In genomic region chr2:69663860-69664259, GRCh38 we compare ENCODE assay signal across 21 cellular contexts. TPM values are rescaled to one million over a fixed set of nuclear protein-coding genes. Genes with fewer than 3 reads are reported as not detected.
A peak's percentile ranks its signal among the peaks of the same experiment; 100 is the strongest.
DNase-seq lines count a peak whose midpoint lies in the region; ATAC-seq, FAIRE-seq and TF ChIP-seq lines count a peak whose summit lies in the region.
"Had no signal": no experiment of that assay in that cellular context is flagged by ENCODE, and none has a peak within 500 bp of the region (broad histone marks: within the 10 kb centered on the region; RNA-seq: fewer than 3 reads in every experiment).

No MANE protein-coding gene starts in this region.

- POLR2A ChIA-PET in A549 (lab: Yijun Ruan, JAX) (no interaction called here), WTC11 (lab: Charles Lee) (no interaction called here)

- BruUV-seq in mammary epithelial cell (replicated peaks; lab: Mats Ljungman, UMichigan): no TSS peak

- H3K79me2 ChIP-seq in parathyroid adenoma: no peaks in the 10 kb centered on the region
- H3K79me2 ChIP-seq in mammary epithelial cell (ENCODE audit: insufficient read depth, low read length): no peaks in the 10 kb centered on the region

- peaks cover 17% of the 10 kb centered on the region for H3K9me3 ChIP-seq in A549
- peaks cover 2% of the 10 kb centered on the region for H3K9me3 ChIP-seq in parathyroid adenoma (ENCODE audit: control insufficient read depth, low read length)
- peaks cover 2% of the 10 kb centered on the region for H3K9me3 ChIP-seq in mammary epithelial cell (replicated peaks; ENCODE audit: insufficient read depth, low read length)

- dilution Hi-C loops in mammary epithelial cell (cut with HindIII; ENCODE audit: low sequenced_read_pairs): no loop called here

- no peak overlapping the region for H3K4me3 Mint-ChIP-seq in WTC11
- H3K4me3 Mint-ChIP-seq: CD4-positive, alpha-beta memory T cell had no signal

- no peaks in the 10 kb centered on the region for H3K27me3 Mint-ChIP-seq in WTC11 (ENCODE audit: low read depth)
- H3K27me3 Mint-ChIP-seq: CD4-positive, alpha-beta memory T cell had no signal

- H3K4me3 ChIP-seq in A549 (no peak overlapping the region), parathyroid adenoma (ENCODE audit: low read depth, low read length) (no peak overlapping the region), mammary epithelial cell (replicated peaks in 1 of 3; ENCODE audit: insufficient read depth in 1 of 3, low read depth in 2 of 3, low read length in 3 of 3) (no peak overlapping the region)
- H3K4me3 ChIP-seq: GM23248 had no signal

- DNase-seq in A549 (ENCODE audit: low read depth in 1 of 2, low spot score in 1 of 2) (no peak), WTC11 (ENCODE audit: low spot score) (no peak), left colon (no peak), occipital lobe (lab: John Stamatoyannopoulos, UW) (no peak), DMS 273 (lab: John Stamatoyannopoulos, UW; ENCODE audit: unreplicated experiment) (no peak), mammary epithelial cell (no peak)
- DNase-seq: 8988T; C1 segment of cervical spinal cord; Calu3; CD4-positive, alpha-beta memory T cell; COR-L47; DMS153; DND-41; GM23248; H7; HCEC 1CT had no signal

- no peak for TF ChIP-seq RAD21 in A549 (conservative IDR thresholded peaks at IDR 0.05 in 1 of 2, IDR thresholded peaks at IDR 0.05 in 1 of 2)

- H3K27ac ChIP-seq in A549 (no peak overlapping the region), parathyroid adenoma (peak overlapping the region; percentile 76), mammary epithelial cell (ENCODE audit: insufficient read depth, low read depth, low read length) (no peak overlapping the region)
- H3K27ac ChIP-seq: GM23248 had no signal

- no peak for TF ChIP-seq POLR2A in A549 (IDR thresholded peaks at IDR 0.05; ENCODE audit: low read length)

- H2AFZ ChIP-seq in parathyroid adenoma (no peak overlapping the region), mammary epithelial cell (ENCODE audit: low read depth, low read length) (no peak overlapping the region)
- H2AFZ ChIP-seq: GM23248 had no signal

- 73% methylated on average over 3 of the region's 3 CpGs for WGBS in A549 (ENCODE audit: missing lambda C conversion rate)
- WGBS in mammary epithelial cell (ENCODE audit: low coverage, missing lambda C conversion rate): 96% methylated on average over 3 of the region's 3 CpGs

- CTCF ChIA-PET in A549 (lab: Yijun Ruan, JAX) (interaction anchor here (0.9 to 1.6 kb wide), 2 partner anchors 14 to 61 kb away, joined by 4 read pairs; no protein-coding TSS in a partner anchor), WTC11 (lab: Charles Lee) (no interaction called here), mammary epithelial cell (lab: Charles Lee; ENCODE audit: low non-redundant PET) (no interaction called here)

- TF ChIP-seq EP300 in A549 (IDR thresholded peaks at IDR 0.05): no peak

- H3K9me3 Mint-ChIP-seq in WTC11: peaks cover 10% of the 10 kb centered on the region

- no peaks in the 10 kb centered on the region for H3K36me3 Mint-ChIP-seq in WTC11
- H3K36me3 Mint-ChIP-seq: CD4-positive, alpha-beta memory T cell had no signal

- H3K27ac Mint-ChIP-seq in WTC11: no peak overlapping the region

- H3K9ac ChIP-seq in parathyroid adenoma (no peak overlapping the region), mammary epithelial cell (ENCODE audit: insufficient read depth, low read length) (no peak overlapping the region)
- H3K9ac ChIP-seq: GM23248 had no signal

- peaks cover 9% of the 10 kb centered on the region for H3K4me1 ChIP-seq in A549
- peaks cover 22% of the 10 kb centered on the region for H3K4me1 ChIP-seq in parathyroid adenoma
- peaks cover 17% of the 10 kb centered on the region for H3K4me1 ChIP-seq in mammary epithelial cell (ENCODE audit: insufficient read depth, low read length)

- no peaks in the 10 kb centered on the region for H3K27me3 ChIP-seq in parathyroid adenoma (ENCODE audit: control insufficient read depth, insufficient read depth, low read length)
- H3K27me3 ChIP-seq in mammary epithelial cell (ENCODE audit: insufficient read depth, low read length): no peaks in the 10 kb centered on the region

- H3K4me1 Mint-ChIP-seq in WTC11: peaks cover 4% of the 10 kb centered on the region; the same call in 1 of the 2 replicates

- no peak for FAIRE-seq in A549 (lab: Jason Lieb, UNC)
- FAIRE-seq: G401.6, GM12892, GM19239, H1 had no signal

- H3K4me2 ChIP-seq in A549: no peak overlapping the region
- no peak overlapping the region for H3K4me2 ChIP-seq in parathyroid adenoma (ENCODE audit: low read length)
- H3K4me2 ChIP-seq in mammary epithelial cell (ENCODE audit: insufficient read depth, low read depth, low read length): no peak overlapping the region

- H3K36me3 ChIP-seq in parathyroid adenoma (ENCODE audit: control insufficient read depth, insufficient read depth, low read length) (no peaks in the 10 kb centered on the region), mammary epithelial cell (ENCODE audit: insufficient read depth, low read length) (no peaks in the 10 kb centered on the region)

- in situ Hi-C loops in mammary epithelial cell (cut with MboI; ENCODE audit: low sequenced_read_pairs in 2 of 2): no loop called here

- ATAC-seq in A549 (no peak), WTC11 (no peak), left colon (peak; percentile 29)

- TF ChIP-seq CTCF in A549 (IDR thresholded peaks at IDR 0.05) (no peak), WTC11 (IDR thresholded peaks at IDR 0.05) (no peak), parathyroid adenoma (IDR thresholded peaks at IDR 0.05) (no peak), mammary epithelial cell (conservative IDR thresholded peaks at IDR 0.05 in 1 of 2, IDR thresholded peaks at IDR 0.05 in 1 of 2; ENCODE audit: extremely low read depth in 1 of 2, insufficient read depth in 1 of 2, low read depth in 1 of 2, low read length in 2 of 2) (no peak)

- intact Hi-C loops in left colon (cut with DNase I, micrococcal nuclease) (no loop called here), mammary epithelial cell (cut with micrococcal nuclease) (no loop called here)

- no peaks in the 10 kb centered on the region for H4K20me1 ChIP-seq in mammary epithelial cell (ENCODE audit: insufficient read depth, low read length)

TF ChIP-seq in A549, 52 proteins besides CTCF, POLR2A, EP300 and RAD21:
- TF ChIP-seq CHD4 (IDR thresholded peaks at IDR 0.05; ENCODE audit: borderline replicate concordance): no peak
- TF ChIP-seq MAFK (IDR thresholded peaks at IDR 0.05; ENCODE audit: partially characterized antibody): peak; percentile 23
- TF ChIP-seq, protein P1, sequence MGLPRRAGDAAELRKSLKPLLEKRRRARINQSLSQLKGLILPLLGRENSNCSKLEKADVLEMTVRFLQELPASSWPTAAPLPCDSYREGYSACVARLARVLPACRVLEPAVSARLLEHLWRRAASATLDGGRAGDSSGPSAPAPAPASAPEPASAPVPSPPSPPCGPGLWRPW (IDR thresholded peaks at IDR 0.05): no peak
- no peak for TF ChIP-seq RARB (CRISPR knock-in tag; IDR thresholded peaks at IDR 0.05)

TF ChIP-seq in WTC11, 78 proteins besides CTCF, POLR2A, EP300 and RAD21:
- TF ChIP-seq NFE2L1 (CRISPR knock-in tag; IDR thresholded peaks at IDR 0.05) (no peak), ZNF317 (CRISPR knock-in tag; IDR thresholded peaks at IDR 0.05; ENCODE audit: borderline replicate concordance, low read depth) (peak; percentile 73; the same call in 1 of the 2 replicates), IRF2 (CRISPR knock-in tag; IDR thresholded peaks at IDR 0.05; ENCODE audit: borderline replicate concordance, low read depth) (no peak)

RNA-seq across cellular contexts. Expression of gene AAK1, which starts 20.3 kb away (rescaled TPM):
- polyA plus RNA-seq in A549 (2011; rRNA removed): 25.7 and 26.9 TPM in 2 replicates
- polyA plus RNA-seq in A549 (2012; cell fraction: cytosol; rRNA removed): 8.6 and 12.2 TPM in 2 replicates
- 11.6 and 12.6 TPM in 2 replicates for polyA plus RNA-seq in A549 (2012; cell fraction: nucleus; rRNA removed)
- 15.9 to 19.3 TPM (median 15.9 TPM) in 3 replicates for polyA plus RNA-seq in A549 (2017; fragmentation: RNase III; extraction: RNeasy Plus Mini Kit Qiagen cat#74134 plus additional on column Dnase treatment)
- polyA minus RNA-seq in A549 (2011; rRNA and poly(A)+ RNA removed): 29.7 and 39.7 TPM in 2 replicates
- total RNA-seq in WTC11 (2021): 32.3 to 35.7 TPM (median 35.6 TPM) in 3 replicates
- total RNA-seq in left colon: 10 to 100 TPM; 59.5 to 61.5 TPM
- total RNA-seq in occipital lobe: 37.7 TPM
- total RNA-seq in mammary epithelial cell: 10 to 100 TPM; 86.2 to 97.0 TPM
- polyA plus RNA-seq in mammary epithelial cell: 27.9 TPM
- 137 TPM for polyA minus RNA-seq in mammary epithelial cell
